ENCODE assay signal across 7 cellular contexts in genomic region chr1:21175670-21176581, GRCh38. TPM values are rescaled to one million over a fixed set of nuclear protein-coding genes. Genes with fewer than 3 reads are reported as not detected.
DNase-seq lines count a peak whose midpoint lies in the region; ATAC-seq and TF ChIP-seq lines count a peak whose summit lies in the region.

No MANE protein-coding gene starts in this region.

- no peaks in the 10 kb centered on the region for H3K9me3 ChIP-seq in PC-9 (ENCODE audit: insufficient read depth, low read depth)

- peak overlapping the region; percentile 63 for H3K4me3 ChIP-seq in PC-9

- H3K36me3 ChIP-seq in PC-9 (ENCODE audit: low read depth) = no peaks in the 10 kb centered on the region

- H4K20me1 ChIP-seq in PC-9 (ENCODE audit: insufficient read depth) = peaks cover 20% of the 10 kb centered on the region

- peaks cover 26% of the 10 kb centered on the region for H3K4me1 Mint-ChIP-seq in activated naive CD4-positive, alpha-beta T cell treated with anti-CD3 and anti-CD28 coated beads for 36 hours (ENCODE audit: low read depth)

- peaks cover 20% of the 10 kb centered on the region for H3K36me3 Mint-ChIP-seq in activated naive CD4-positive, alpha-beta T cell treated with anti-CD3 and anti-CD28 coated beads for 36 hours (ENCODE audit: low read depth)

- no peak overlapping the region for H2AFZ ChIP-seq in PC-9

- no peaks in the 10 kb centered on the region for H3K9me3 Mint-ChIP-seq in activated naive CD4-positive, alpha-beta T cell treated with anti-CD3 and anti-CD28 coated beads for 36 hours

- peak overlapping the region; percentile 77 for H3K4me2 ChIP-seq in PC-9

- peaks cover 6% of the 10 kb centered on the region; the same call in 1 of the 2 replicates for H3K4me1 ChIP-seq in PC-9 (replicated peaks; ENCODE audit: insufficient read depth)

- no TSS peak for BruUV-seq in PC-9 (replicated peaks; lab: Mats Ljungman, UMichigan)

- intact Hi-C loops in PC-9 (cut with micrococcal nuclease; ENCODE audit: unreplicated experiment) = loop anchor here (10.0 kb wide), 1 partner anchor 391 kb away; the partner anchor contains the start of gene HP1BP3
- intact Hi-C loops in activated naive CD4-positive, alpha-beta T cell treated with anti-CD3 and anti-CD28 coated beads for 36 hours (cut with micrococcal nuclease) = loop anchor here (1.0 to 5.0 kb wide), 8 partner anchors 117 to 601 kb away; partner anchors contain the start of genes DDOST and PINK1
- intact Hi-C loops in left cardiac atrium (cut with DNase I) = no loop called here
- intact Hi-C loops in posterior cingulate gyrus (cut with DNase I) = loop anchor here (5.0 to 10.0 kb wide), 2 partner anchors 61 to 389 kb away; partner anchors contain the start of gene HP1BP3

- no peaks in the 10 kb centered on the region for H3K27me3 ChIP-seq in PC-9 (ENCODE audit: insufficient read depth, low read depth)

- ATAC-seq in GM18498 (IDR thresholded peaks at IDR 0.05; ENCODE audit: unreplicated experiment) = peak; percentile 32
- peak; percentile 15 for ATAC-seq in HG02885 (IDR thresholded peaks at IDR 0.05; ENCODE audit: poor library complexity, unreplicated experiment)
- peak in 1 of 2 donors; percentile 13 for ATAC-seq in left cardiac atrium

- peak in 1 of 2 experiments; percentile 27 for DNase-seq in PC-9
- DNase-seq in activated naive CD4-positive, alpha-beta T cell treated with anti-CD3 and anti-CD28 coated beads for 36 hours = peak; percentile 47
- DNase-seq in left cardiac atrium = peak; percentile 44
- DNase-seq in posterior cingulate gyrus = peak in 9 of 10 donors; percentile 25 to 91 (median 43)
- no peak for DNase-seq in NCI-H187 treated with DMSO at 0.1 percent for 48 hours (lab: John Stamatoyannopoulos, UW)

- no peaks in the 10 kb centered on the region for H3K9me2 ChIP-seq in PC-9 (ENCODE audit: insufficient read depth)

- H3F3A ChIP-seq in PC-9 (ENCODE audit: insufficient read depth, low read depth) = peaks cover 12% of the 10 kb centered on the region; the same call in 1 of the 2 replicates

- POLR2A ChIA-PET in PC-9 (lab: Charles Lee; ENCODE audit: unreplicated experiment) = no interaction called here

- peaks cover 50% of the 10 kb centered on the region for H3K79me2 ChIP-seq in PC-9 (ENCODE audit: low read depth)

- TF ChIP-seq CTCF in PC-9 (conservative IDR thresholded peaks at IDR 0.05) = no peak

- peak overlapping the region; percentile 71 for H3K4me3 Mint-ChIP-seq in activated naive CD4-positive, alpha-beta T cell treated with anti-CD3 and anti-CD28 coated beads for 36 hours

- CTCF ChIA-PET in PC-9 (lab: Charles Lee) = no interaction called here
- CTCF ChIA-PET in activated naive CD4-positive, alpha-beta T cell treated with anti-CD3 and anti-CD28 coated beads for 36 hours (lab: Charles Lee) = interaction anchor here (0.6 to 3.2 kb wide), 2 partner anchors 19 to 517 kb away, joined by 3 to 11 read pairs; no protein-coding TSS in a partner anchor

- no peaks in the 10 kb centered on the region for H3K27me3 Mint-ChIP-seq in activated naive CD4-positive, alpha-beta T cell treated with anti-CD3 and anti-CD28 coated beads for 36 hours (ENCODE audit: low read depth)

- peak overlapping the region; percentile 90 for H3K27ac Mint-ChIP-seq in activated naive CD4-positive, alpha-beta T cell treated with anti-CD3 and anti-CD28 coated beads for 36 hours

- peak overlapping the region; percentile 84 for H3K27ac ChIP-seq in PC-9

RNA-seq across cellular contexts. Expression of gene EIF4G3, which starts 0.8 kb away (rescaled TPM):
- total RNA-seq in PC-9 (2021) (52.6 and 63.2 TPM in 2 replicates), left cardiac atrium (10 to 100 TPM; 38.2 to 48.2 TPM)
- total RNA-seq in activated naive CD4-positive, alpha-beta T cell treated with anti-CD3 and anti-CD28 coated beads for 36 hours = 10 to 100 TPM; 44.6 to 48.0 TPM

Comparison
In these comparisons a context has a peak if more than half of its experiments do, and no peak if none do; other contexts are left out.
1. intact Hi-C loops: an anchor here in PC-9 (10.0 kb wide), activated naive CD4-positive, alpha-beta T cell treated with anti-CD3 and anti-CD28 coated beads for 36 hours (1.0 to 5.0 kb wide) and posterior cingulate gyrus (5.0 to 10.0 kb wide); none called in left cardiac atrium.